1 cellular context compared by ENCODE assay signal in the genomic region with DNA sequence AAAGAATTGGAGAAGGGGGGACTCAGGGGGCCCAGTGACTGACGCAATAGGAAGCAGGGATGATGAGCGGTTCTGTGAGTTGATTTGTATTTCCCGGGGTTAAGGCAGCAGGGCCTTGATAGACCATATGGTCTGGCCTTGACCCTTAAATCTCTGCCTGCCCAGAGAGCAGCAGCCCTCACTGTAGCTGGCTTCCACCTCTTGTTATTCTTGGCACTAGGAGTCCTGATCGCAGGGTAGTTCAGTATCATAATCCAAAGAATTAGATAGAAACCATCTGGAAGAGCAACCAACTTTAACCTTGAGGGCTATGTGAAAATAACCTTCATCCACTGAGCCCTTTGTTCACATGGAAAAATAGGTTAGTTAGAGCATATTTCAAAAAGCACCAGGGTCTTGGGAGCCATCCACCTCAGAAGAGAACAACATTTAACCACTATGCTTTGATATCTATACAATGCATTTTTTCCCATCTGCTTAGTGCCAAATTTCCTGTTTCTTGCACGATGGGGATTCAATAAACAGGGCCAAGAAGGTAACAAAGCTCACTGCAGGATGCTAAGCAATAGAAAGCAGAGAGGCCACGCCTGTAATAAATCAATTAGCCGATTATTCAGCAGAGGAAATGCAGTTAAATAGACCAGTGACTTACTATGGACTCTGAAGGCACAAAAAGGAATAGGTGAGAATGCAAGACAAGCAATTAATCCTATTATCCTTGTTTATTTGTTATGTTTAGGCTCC.
TF ChIP-seq lines count a peak whose summit lies in the region.

No MANE protein-coding gene starts in this region.

TF ChIP-seq in HepG2, 621 proteins besides CTCF, POLR2A, EP300 and RAD21 (continued from another document):
- TF ChIP-seq, protein P1, sequence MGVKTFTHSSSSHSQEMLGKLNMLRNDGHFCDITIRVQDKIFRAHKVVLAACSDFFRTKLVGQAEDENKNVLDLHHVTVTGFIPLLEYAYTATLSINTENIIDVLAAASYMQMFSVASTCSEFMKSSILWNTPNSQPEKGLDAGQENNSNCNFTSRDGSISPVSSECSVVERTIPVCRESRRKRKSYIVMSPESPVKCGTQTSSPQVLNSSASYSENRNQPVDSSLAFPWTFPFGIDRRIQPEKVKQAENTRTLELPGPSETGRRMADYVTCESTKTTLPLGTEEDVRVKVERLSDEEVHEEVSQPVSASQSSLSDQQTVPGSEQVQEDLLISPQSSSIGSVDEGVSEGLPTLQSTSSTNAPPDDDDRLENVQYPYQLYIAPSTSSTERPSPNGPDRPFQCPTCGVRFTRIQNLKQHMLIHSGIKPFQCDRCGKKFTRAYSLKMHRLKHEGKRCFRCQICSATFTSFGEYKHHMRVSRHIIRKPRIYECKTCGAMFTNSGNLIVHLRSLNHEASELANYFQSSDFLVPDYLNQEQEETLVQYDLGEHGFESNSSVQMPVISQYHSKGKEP (CRISPR knock-in tag; IDR thresholded peaks at IDR 0.05), result no peak
- TF ChIP-seq, protein P2, sequence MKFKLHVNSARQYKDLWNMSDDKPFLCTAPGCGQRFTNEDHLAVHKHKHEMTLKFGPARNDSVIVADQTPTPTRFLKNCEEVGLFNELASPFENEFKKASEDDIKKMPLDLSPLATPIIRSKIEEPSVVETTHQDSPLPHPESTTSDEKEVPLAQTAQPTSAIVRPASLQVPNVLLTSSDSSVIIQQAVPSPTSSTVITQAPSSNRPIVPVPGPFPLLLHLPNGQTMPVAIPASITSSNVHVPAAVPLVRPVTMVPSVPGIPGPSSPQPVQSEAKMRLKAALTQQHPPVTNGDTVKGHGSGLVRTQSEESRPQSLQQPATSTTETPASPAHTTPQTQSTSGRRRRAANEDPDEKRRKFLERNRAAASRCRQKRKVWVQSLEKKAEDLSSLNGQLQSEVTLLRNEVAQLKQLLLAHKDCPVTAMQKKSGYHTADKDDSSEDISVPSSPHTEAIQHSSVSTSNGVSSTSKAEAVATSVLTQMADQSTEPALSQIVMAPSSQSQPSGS (CRISPR knock-in tag; IDR thresholded peaks at IDR 0.05), result no peak
- no peak for TF ChIP-seq ZNF335 (CRISPR knock-in tag; IDR thresholded peaks at IDR 0.05)
- TF ChIP-seq GFI1 (CRISPR knock-in tag; IDR thresholded peaks at IDR 0.05; ENCODE audit: borderline replicate concordance), result no peak
- TF ChIP-seq ZNF674 (CRISPR knock-in tag; IDR thresholded peaks at IDR 0.05; ENCODE audit: low read depth), result no peak
- no peak for TF ChIP-seq ZSCAN12 (CRISPR knock-in tag; IDR thresholded peaks at IDR 0.05)
- TF ChIP-seq, protein P3, sequence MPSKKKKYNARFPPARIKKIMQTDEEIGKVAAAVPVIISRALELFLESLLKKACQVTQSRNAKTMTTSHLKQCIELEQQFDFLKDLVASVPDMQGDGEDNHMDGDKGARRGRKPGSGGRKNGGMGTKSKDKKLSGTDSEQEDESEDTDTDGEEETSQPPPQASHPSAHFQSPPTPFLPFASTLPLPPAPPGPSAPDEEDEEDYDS (CRISPR knock-in tag; IDR thresholded peaks at IDR 0.05), result no peak
- TF ChIP-seq, protein P4, sequence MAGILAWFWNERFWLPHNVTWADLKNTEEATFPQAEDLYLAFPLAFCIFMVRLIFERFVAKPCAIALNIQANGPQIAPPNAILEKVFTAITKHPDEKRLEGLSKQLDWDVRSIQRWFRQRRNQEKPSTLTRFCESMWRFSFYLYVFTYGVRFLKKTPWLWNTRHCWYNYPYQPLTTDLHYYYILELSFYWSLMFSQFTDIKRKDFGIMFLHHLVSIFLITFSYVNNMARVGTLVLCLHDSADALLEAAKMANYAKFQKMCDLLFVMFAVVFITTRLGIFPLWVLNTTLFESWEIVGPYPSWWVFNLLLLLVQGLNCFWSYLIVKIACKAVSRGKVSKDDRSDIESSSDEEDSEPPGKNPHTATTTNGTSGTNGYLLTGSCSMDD (CRISPR knock-in tag; IDR thresholded peaks at IDR 0.05), result no peak
- TF ChIP-seq SMAD1 (CRISPR knock-in tag; IDR thresholded peaks at IDR 0.05; ENCODE audit: borderline replicate concordance, low read depth), result no peak
- TF ChIP-seq RBM22 (optimal IDR thresholded peaks at IDR 0.05; ENCODE audit: low read length), result no peak
- TF ChIP-seq, protein P5, sequence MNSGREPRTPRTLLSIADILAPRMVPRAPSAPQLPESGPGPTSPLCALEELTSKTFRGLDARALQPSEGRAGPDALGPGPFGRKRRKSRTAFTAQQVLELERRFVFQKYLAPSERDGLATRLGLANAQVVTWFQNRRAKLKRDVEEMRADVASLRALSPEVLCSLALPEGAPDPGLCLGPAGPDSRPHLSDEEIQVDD (CRISPR knock-in tag; IDR thresholded peaks at IDR 0.05; ENCODE audit: borderline replicate concordance), result no peak
- TF ChIP-seq, protein P6, sequence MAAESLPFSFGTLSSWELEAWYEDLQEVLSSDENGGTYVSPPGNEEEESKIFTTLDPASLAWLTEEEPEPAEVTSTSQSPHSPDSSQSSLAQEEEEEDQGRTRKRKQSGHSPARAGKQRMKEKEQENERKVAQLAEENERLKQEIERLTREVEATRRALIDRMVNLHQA (CRISPR knock-in tag; IDR thresholded peaks at IDR 0.05), result no peak
